Comparison of ENCODE assay signal across 18 cellular contexts in genomic region chr7:21773326-21773725, GRCh38.
"Had no signal": no experiment of that assay in that cellular context is flagged by ENCODE, and none has a peak within 500 bp of the region (broad histone marks: within the 10 kb centered on the region; RNA-seq: fewer than 3 reads in every experiment).

No MANE protein-coding gene starts in this region.

- H3K9me3 Mint-ChIP-seq: activated CD4-positive, alpha-beta T cell treated with anti-CD3 and anti-CD28 coated beads, Interleukin-2, amount 10 ng/mL, durations not matched to agents 24 days and 14 days; activated naive CD4-positive, alpha-beta T cell treated with anti-CD3 and anti-CD28 coated beads, Interleukin-2, amount 50 U/mL, for 72 hours; dendritic cell treated with granulocyte-macrophage colony-stimulating factor and Interleukin-4, amounts not matched to agents 40 ng/mL and 50 ng/mL, for 4 days; endodermal cell; nephron progenitor cell; stimulated activated effector memory CD8-positive, alpha-beta T cell treated with anti-CD3 and anti-CD28 coated beads, Interleukin-12 subunit alpha, Interleukin-12 subunit beta, amount 100 ng/mL, for 72 hours; T-helper 2 cell treated with Interferon-gamma antibody and Interleukin-4, amounts not matched to agents 5 μg/mL and 100 μg/mL, for 36 hours had no signal

- H3K9me3 ChIP-seq: left ventricle myocardium inferior, thyroid gland had no signal

- H3K36me3 Mint-ChIP-seq: activated naive CD4-positive, alpha-beta T cell treated with anti-CD3 and anti-CD28 coated beads, Interleukin-2, amount 50 U/mL, for 72 hours; stimulated activated effector memory CD8-positive, alpha-beta T cell treated with anti-CD3 and anti-CD28 coated beads, Interleukin-12 subunit alpha, Interleukin-12 subunit beta, amount 100 ng/mL, for 72 hours had no signal

- H3K4me1 Mint-ChIP-seq: stimulated activated effector memory CD8-positive, alpha-beta T cell treated with anti-CD3 and anti-CD28 coated beads, Interleukin-12 subunit alpha, Interleukin-12 subunit beta, amount 100 ng/mL, for 72 hours had no signal

- ATAC-seq: activated CD8-positive, alpha-beta T cell treated with anti-CD3 and anti-CD28 coated beads, Interleukin-2, amount 10 ng/mL, durations not matched to agents 7 days and 5 days; activated naive CD4-positive, alpha-beta T cell treated with anti-CD3 and anti-CD28 coated beads, Interleukin-2, amount 50 U/mL, for 72 hours; stimulated activated effector memory CD8-positive, alpha-beta T cell treated with anti-CD3 and anti-CD28 coated beads, Interleukin-12 subunit alpha, Interleukin-12 subunit beta, amount 100 ng/mL, for 72 hours had no signal

- H3K36me3 ChIP-seq: left ventricle myocardium inferior, thyroid gland had no signal

- H3K27ac Mint-ChIP-seq: activated CD4-positive, alpha-beta T cell treated with anti-CD3 and anti-CD28 coated beads, Interleukin-2, amount 10 ng/mL, durations not matched to agents 24 days and 14 days; activated CD8-positive, alpha-beta T cell treated with anti-CD3 and anti-CD28 coated beads, Interleukin-2, amount 10 ng/mL, durations not matched to agents 7 days and 5 days; activated naive CD4-positive, alpha-beta T cell treated with anti-CD3 and anti-CD28 coated beads, Interleukin-2, amount 50 U/mL, for 72 hours; dendritic cell treated with granulocyte-macrophage colony-stimulating factor and Interleukin-4, amounts not matched to agents 40 ng/mL and 50 ng/mL, for 4 days; endodermal cell; nephron progenitor cell; stimulated activated effector memory CD8-positive, alpha-beta T cell treated with anti-CD3 and anti-CD28 coated beads, Interleukin-12 subunit alpha, Interleukin-12 subunit beta, amount 100 ng/mL, for 72 hours; T-helper 2 cell treated with Interferon-gamma antibody and Interleukin-4, amounts not matched to agents 5 μg/mL and 100 μg/mL, for 36 hours had no signal

- DNase-seq: activated CD4-positive, alpha-beta T cell treated with anti-CD3 and anti-CD28 coated beads, Interleukin-2, amount 10 ng/mL, durations not matched to agents 24 days and 14 days; activated CD4-positive, CD25-positive, alpha-beta regulatory T cell; activated CD8-positive, alpha-beta memory T cell treated with anti-CD3 and anti-CD28 coated beads, Interleukin-2, amount 50 U/mL, for 4 hours; activated CD8-positive, alpha-beta T cell treated with anti-CD3 and anti-CD28 coated beads, Interleukin-2, amount 10 ng/mL, durations not matched to agents 7 days and 5 days; activated effector memory CD4-positive, alpha-beta T cell treated with anti-CD3 and anti-CD28 coated beads, Interleukin-2, amount 50 U/mL, for 16 hours; activated T-cell treated with anti-CD3 and anti-CD28 coated beads, Interleukin-2, amount 50 U/mL, for 48 hours; amniotic stem cell; endodermal cell; left ventricle myocardium inferior; mesenchymal stem cell; nephron progenitor cell; stimulated activated CD4-positive, alpha-beta T cell treated with anti-CD3 and anti-CD28 coated beads, Interleukin-12 subunit alpha, Interleukin-12 subunit beta, amount 100 ng/mL, for 4 hours; thyroid gland had no signal

- H3K27ac ChIP-seq: hepatocyte, left ventricle myocardium inferior, thyroid gland had no signal

- H3K4me3 Mint-ChIP-seq: activated CD4-positive, alpha-beta T cell treated with anti-CD3 and anti-CD28 coated beads, Interleukin-2, amount 10 ng/mL, durations not matched to agents 24 days and 14 days; activated CD8-positive, alpha-beta T cell treated with anti-CD3 and anti-CD28 coated beads, Interleukin-2, amount 10 ng/mL, durations not matched to agents 7 days and 5 days; dendritic cell treated with granulocyte-macrophage colony-stimulating factor and Interleukin-4, amounts not matched to agents 40 ng/mL and 50 ng/mL, for 4 days; endodermal cell; nephron progenitor cell; stimulated activated effector memory CD8-positive, alpha-beta T cell treated with anti-CD3 and anti-CD28 coated beads, Interleukin-12 subunit alpha, Interleukin-12 subunit beta, amount 100 ng/mL, for 72 hours; T-helper 2 cell treated with Interferon-gamma antibody and Interleukin-4, amounts not matched to agents 5 μg/mL and 100 μg/mL, for 36 hours had no signal

- H3K27me3 Mint-ChIP-seq: dendritic cell treated with granulocyte-macrophage colony-stimulating factor and Interleukin-4, amounts not matched to agents 40 ng/mL and 50 ng/mL, for 4 days had no signal

- H3K27me3 ChIP-seq: thyroid gland had no signal

- H3K4me3 ChIP-seq: hepatocyte, left ventricle myocardium inferior, thyroid gland had no signal
